In genomic region chr16:28830531-28830930, GRCh38 we compare ENCODE assay signal across 30 cellular contexts. TPM values are rescaled to one million over a fixed set of nuclear protein-coding genes. Genes with fewer than 3 reads are reported as not detected.
"Had no signal": no experiment of that assay in that cellular context is flagged by ENCODE, and none has a peak within 500 bp of the region (broad histone marks: within the 10 kb centered on the region; RNA-seq: fewer than 3 reads in every experiment).

No MANE protein-coding gene starts in this region.

- H3K9me3 ChIP-seq: adrenal gland, body of pancreas, lower lobe of right lung, spleen, thoracic aorta had no signal

- ATAC-seq: activated CD4-positive, CD25-positive, alpha-beta regulatory T cell treated with anti-CD3 and anti-CD28 coated beads, Interleukin-2, amount 50 U/mL, for 24 hours; body of pancreas; effector memory CD8-positive, alpha-beta T cell; esophagus mucosa; lower lobe of right lung; natural killer cell treated with Interleukin-12 subunit alpha and Interleukin-12 subunit beta and Interleukin-15 and Interleukin-18, amount 100 ng/mL, for 72 hours; right cardiac atrium; T-helper 17 cell had no signal

- H3K27ac ChIP-seq: adrenal gland, body of pancreas, cardiac muscle cell, lower lobe of right lung, spleen, thoracic aorta, WERI-Rb-1 had no signal

- H3K27me3 Mint-ChIP-seq: effector memory CD8-positive, alpha-beta T cell; natural killer cell treated with Interleukin-12 subunit alpha and Interleukin-12 subunit beta and Interleukin-15 and Interleukin-18, amount 100 ng/mL, for 72 hours; T-helper 17 cell had no signal

- H3K4me3 ChIP-seq: adrenal gland, body of pancreas, cardiac muscle cell, lower lobe of right lung, spleen, thoracic aorta had no signal

- H3K9me3 Mint-ChIP-seq: effector memory CD8-positive, alpha-beta T cell; immature natural killer cell; natural killer cell treated with Interleukin-12 subunit alpha and Interleukin-12 subunit beta and Interleukin-15 and Interleukin-18, amount 100 ng/mL, for 72 hours had no signal

- H3K27ac Mint-ChIP-seq: T-helper 17 cell had no signal

- H3K27me3 ChIP-seq: adrenal gland, body of pancreas, cardiac muscle cell, spleen had no signal

- H3K4me3 Mint-ChIP-seq: effector memory CD8-positive, alpha-beta T cell; immature natural killer cell; natural killer cell treated with Interleukin-12 subunit alpha and Interleukin-12 subunit beta and Interleukin-15 and Interleukin-18, amount 100 ng/mL, for 72 hours; T-helper 17 cell had no signal

- DNase-seq: activated CD4-positive, alpha-beta T cell treated with anti-CD3 and anti-CD28 coated beads for 48 hours; activated CD4-positive, alpha-beta T cell treated with anti-CD3 and anti-CD28 coated beads, Interleukin-2, amount 50 U/mL, for 48 hours; activated CD8-positive, alpha-beta memory T cell treated with anti-CD3 and anti-CD28 coated beads for 24 hours; activated CD8-positive, alpha-beta memory T cell treated with anti-CD3 and anti-CD28 coated beads, Interleukin-2, amount 50 U/mL, for 4 hours; activated naive CD4-positive, alpha-beta T cell treated with anti-CD3 and anti-CD28 coated beads, Interleukin-2, amount 50 U/mL, for 16 hours; activated T-cell treated with anti-CD3 and anti-CD28 coated beads, Interleukin-2, amount 50 U/mL, for 48 hours; adrenal gland; body of pancreas; cerebellar nuclear complex; cortex of kidney; effector memory CD8-positive, alpha-beta T cell; foreskin fibroblast; head of caudate nucleus; hypothalamus; immature natural killer cell; kidney; lower lobe of right lung; mesendoderm; right cardiac atrium; spleen; stimulated activated naive CD4-positive, alpha-beta T cell treated with Interleukin-2 at 50 U/mL for 16 hours; T-helper 17 cell; T1000; trophoblast cell; WERI-Rb-1 had no signal

RNA-seq across cellular contexts. Expression of gene ATP2A1, which starts 47.8 kb away (rescaled TPM):
- total RNA-seq: body of pancreas had no signal
